In genomic region chr4:129248621-129249020, GRCh38 we compare ENCODE assay signal across 17 cellular contexts.
A peak's percentile ranks its signal among the peaks of the same experiment; 100 is the strongest.
DNase-seq lines count a peak whose midpoint lies in the region; ATAC-seq and TF ChIP-seq lines count a peak whose summit lies in the region.
"Had no signal": no experiment of that assay in that cellular context is flagged by ENCODE, and none has a peak within 500 bp of the region (broad histone marks: within the 10 kb centered on the region; RNA-seq: fewer than 3 reads in every experiment).

No MANE protein-coding gene starts in this region.

- H3K27me3 Mint-ChIP-seq in nephron (ENCODE audit: low read depth): peaks cover 35% of the 10 kb centered on the region

- peaks cover 6% of the 10 kb centered on the region for H3K9me3 Mint-ChIP-seq in nephron
- H3K9me3 Mint-ChIP-seq: CD4-positive, alpha-beta T cell had no signal

- H3K4me2 ChIP-seq in PC-3 (ENCODE audit: low read length): no peak overlapping the region

- H3K27ac Mint-ChIP-seq in nephron: peak overlapping the region in 2 of 3 experiments; percentile 13 to 48
- H3K27ac Mint-ChIP-seq: B cell; CD4-positive, alpha-beta T cell had no signal

- no peaks in the 10 kb centered on the region for H3K9me3 ChIP-seq in PC-3 (ENCODE audit: low read length)

- CTCF ChIA-PET in PC-3 (lab: Charles Lee): no interaction called here

- intact Hi-C loops in PC-3 (cut with micrococcal nuclease): no loop called here

- no peak for TF ChIP-seq CTCF in PC-3 (conservative IDR thresholded peaks at IDR 0.05; ENCODE audit: low read depth, low read length)
- TF ChIP-seq CTCF in nephron (IDR thresholded peaks at IDR 0.05; ENCODE audit: unreplicated experiment in 3 of 3): no peak

- peak; percentile 70 for ATAC-seq in PC-3
- ATAC-seq: GM12878, HCT116 had no signal

- no TSS peak for BruUV-seq in PC-3 (replicated peaks; lab: Mats Ljungman, UMichigan)

- H3K4me3 Mint-ChIP-seq in nephron: no peak overlapping the region
- H3K4me3 Mint-ChIP-seq: B cell; CD4-positive, alpha-beta T cell had no signal

- H3K4me3 ChIP-seq in PC-3 (ENCODE audit: low read length): no peak overlapping the region
- H3K4me3 ChIP-seq: GM12878 had no signal

- no peaks in the 10 kb centered on the region for H3F3A ChIP-seq in PC-3 (ENCODE audit: low read length, unreplicated experiment)

- no peaks in the 10 kb centered on the region for H3K79me2 ChIP-seq in PC-3 (ENCODE audit: low read length)

- H3K9me2 ChIP-seq in PC-3 (replicated peaks; ENCODE audit: low read length): no peaks in the 10 kb centered on the region

- H3K27ac ChIP-seq in PC-3 (ENCODE audit: low read length): no peak overlapping the region
- H3K27ac ChIP-seq: HL-60 had no signal

- no peaks in the 10 kb centered on the region for H4K20me1 ChIP-seq in PC-3 (ENCODE audit: low read length)

- POLR2A ChIA-PET in PC-3 (lab: Charles Lee; ENCODE audit: unreplicated experiment): no interaction called here

- H3K4me1 Mint-ChIP-seq in nephron: peaks cover 35% of the 10 kb centered on the region
- H3K4me1 Mint-ChIP-seq: B cell had no signal

- H3K9ac ChIP-seq in PC-3 (ENCODE audit: low read length): no peak overlapping the region

- no peak overlapping the region for H2AFZ ChIP-seq in PC-3 (ENCODE audit: low read length)

- H3K36me3 Mint-ChIP-seq in nephron (ENCODE audit: low read depth): peaks cover 3% of the 10 kb centered on the region

- no peaks in the 10 kb centered on the region for H3K4me1 ChIP-seq in PC-3 (ENCODE audit: insufficient read depth, low read length)

- no peaks in the 10 kb centered on the region for H3K36me3 ChIP-seq in PC-3 (ENCODE audit: low read depth, low read length)

- H3K27me3 ChIP-seq in PC-3 (ENCODE audit: low read length): no peaks in the 10 kb centered on the region

- DNase-seq in NCI-H748 (lab: John Stamatoyannopoulos, UW; ENCODE audit: unreplicated experiment) (peak; percentile 4), NCI-H748 treated with DMSO at 0.1 percent for 48 hours (lab: John Stamatoyannopoulos, UW) (no peak), PC-3 (peak; percentile 10), DMS53 treated with DMSO at 0.1 percent for 48 hours (lab: John Stamatoyannopoulos, UW; ENCODE audit: unreplicated experiment) (no peak), occipital lobe (lab: John Stamatoyannopoulos, UW) (no peak), AML-193 (lab: John Stamatoyannopoulos, UW) (no peak)
- DNase-seq: ACHN; C1 segment of cervical spinal cord; Calu3; CD4-positive, alpha-beta T cell; DMS 273 treated with DMSO at 0.1 percent for 48 hours; DMS79 had no signal

Comparison
In these comparisons a context has a peak if more than half of its experiments do, and no peak if none do; other contexts are left out.
1. DNase-seq: peak in NCI-H748 (single experiment) and PC-3 (single experiment); none in NCI-H748 treated with DMSO at 0.1 percent for 48 hours (single experiment), DMS53 treated with DMSO at 0.1 percent for 48 hours (single experiment), occipital lobe (single experiment) and AML-193 (0 of 2).